In the genomic region with DNA sequence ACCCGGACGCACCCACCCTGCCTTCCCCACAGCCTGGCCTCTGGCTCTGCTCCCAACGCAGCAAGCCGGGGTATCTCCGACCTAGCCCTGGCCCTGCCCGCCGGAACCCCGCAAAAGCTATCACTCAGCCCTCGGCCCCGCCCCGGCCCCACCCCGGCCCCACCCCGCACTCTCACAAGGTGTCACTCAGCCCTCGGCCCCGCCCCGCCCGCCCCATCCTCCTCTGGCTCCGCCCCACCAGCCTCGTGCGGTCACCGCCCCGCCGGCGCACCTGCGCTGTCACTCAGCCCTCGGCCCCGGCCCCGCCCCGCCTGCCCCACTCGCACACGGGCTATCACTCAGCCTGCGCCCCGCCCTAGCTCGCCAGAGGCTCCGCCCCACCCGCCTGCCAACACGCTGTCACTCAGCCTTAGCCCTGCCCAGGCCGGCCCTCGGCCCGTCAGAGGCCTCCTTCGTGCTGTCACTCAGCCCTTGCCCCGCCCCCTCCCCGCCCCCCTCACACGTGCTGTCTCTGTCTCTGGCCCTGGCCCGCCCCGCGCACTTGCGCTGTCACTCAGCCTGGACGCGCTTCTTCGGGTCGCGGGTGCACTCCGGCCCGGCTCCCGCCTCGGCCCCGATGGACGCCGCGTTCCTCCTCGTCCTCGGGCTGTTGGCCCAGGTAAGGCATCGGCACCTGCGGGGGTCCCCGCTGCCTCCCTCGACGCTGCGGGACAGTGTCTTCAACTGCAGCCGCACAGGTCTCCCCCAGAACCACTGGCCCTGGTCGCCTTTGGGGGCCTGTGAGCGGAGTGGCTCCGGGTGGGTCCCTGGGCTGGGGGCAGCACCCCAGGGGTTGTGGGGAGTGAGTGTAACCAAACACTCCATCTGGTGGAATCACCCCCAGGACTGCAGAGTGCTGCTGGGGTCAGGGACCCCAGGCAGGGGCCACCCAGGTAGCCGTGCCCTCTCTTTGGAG, we compare ENCODE assay signal across 7 cellular contexts. TPM values are rescaled to one million over a fixed set of nuclear protein-coding genes. Genes with fewer than 3 reads are reported as not detected.
DNase-seq lines count a peak whose midpoint lies in the region; ATAC-seq, FAIRE-seq and TF ChIP-seq lines count a peak whose summit lies in the region.

A gene with protein sequence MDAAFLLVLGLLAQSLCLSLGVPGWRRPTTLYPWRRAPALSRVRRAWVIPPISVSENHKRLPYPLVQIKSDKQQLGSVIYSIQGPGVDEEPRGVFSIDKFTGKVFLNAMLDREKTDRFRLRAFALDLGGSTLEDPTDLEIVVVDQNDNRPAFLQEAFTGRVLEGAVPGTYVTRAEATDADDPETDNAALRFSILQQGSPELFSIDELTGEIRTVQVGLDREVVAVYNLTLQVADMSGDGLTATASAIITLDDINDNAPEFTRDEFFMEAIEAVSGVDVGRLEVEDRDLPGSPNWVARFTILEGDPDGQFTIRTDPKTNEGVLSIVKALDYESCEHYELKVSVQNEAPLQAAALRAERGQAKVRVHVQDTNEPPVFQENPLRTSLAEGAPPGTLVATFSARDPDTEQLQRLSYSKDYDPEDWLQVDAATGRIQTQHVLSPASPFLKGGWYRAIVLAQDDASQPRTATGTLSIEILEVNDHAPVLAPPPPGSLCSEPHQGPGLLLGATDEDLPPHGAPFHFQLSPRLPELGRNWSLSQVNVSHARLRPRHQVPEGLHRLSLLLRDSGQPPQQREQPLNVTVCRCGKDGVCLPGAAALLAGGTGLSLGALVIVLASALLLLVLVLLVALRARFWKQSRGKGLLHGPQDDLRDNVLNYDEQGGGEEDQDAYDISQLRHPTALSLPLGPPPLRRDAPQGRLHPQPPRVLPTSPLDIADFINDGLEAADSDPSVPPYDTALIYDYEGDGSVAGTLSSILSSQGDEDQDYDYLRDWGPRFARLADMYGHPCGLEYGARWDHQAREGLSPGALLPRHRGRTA (plus strand): TSS at position 533 of the 955 bp plus-strand sequence. CDS start 84 bp downstream, at position 617.

- H3K4me1 ChIP-seq in spleen: peaks cover 15 to 82% (median 45%) of the 10 kb centered on the region in 6 donors

- H3K36me3 ChIP-seq in bronchial epithelial cell (ENCODE audit: control insufficient read depth, insufficient read depth, low read length) (no peaks in the 10 kb centered on the region), spleen (no peaks in the 10 kb centered on the region)

- TF ChIP-seq CTCF in WTC11 (IDR thresholded peaks at IDR 0.05): no peak
- TF ChIP-seq CTCF in bronchial epithelial cell (IDR thresholded peaks at IDR 0.05; ENCODE audit: insufficient read depth, low read length, severe bottlenecking): no peak
- peak in 1 of 11 experiments; percentile 11 for TF ChIP-seq CTCF in spleen (IDR thresholded peaks at IDR 0.05 in 8 of 11, conservative IDR thresholded peaks at IDR 0.05 in 3 of 11)

- H3K9me3 Mint-ChIP-seq in WTC11: no peaks in the 10 kb centered on the region

- TF ChIP-seq POLR2A in spleen (IDR thresholded peaks at IDR 0.05): no peak

- DNase-seq in NCI-H2171 treated with DMSO at 0.1 percent for 48 hours (lab: John Stamatoyannopoulos, UW) (peak; percentile 96), WTC11 (ENCODE audit: low spot score) (peak; percentile 99), bronchial epithelial cell (ENCODE audit: low read depth) (peak; percentile 87), iris pigment epithelial cell (ENCODE audit: low read depth) (peak; percentile 88), spleen (peak; percentile 98)

- no peaks in the 10 kb centered on the region for H3K36me3 Mint-ChIP-seq in WTC11

- CTCF ChIA-PET in WTC11 (lab: Charles Lee): interaction anchor here (0.8 to 1.4 kb wide), 15 partner anchors 9 to 677 kb away, joined by 3 to 26 read pairs (median 5); a partner anchor contains a TSS

- ATAC-seq in GM18867 (IDR thresholded peaks at IDR 0.05; ENCODE audit: unreplicated experiment): peak; percentile 80
- ATAC-seq in HG03108 (IDR thresholded peaks at IDR 0.05; ENCODE audit: unreplicated experiment): peak; percentile 71
- peak; percentile 88 for ATAC-seq in WTC11

- no peak for FAIRE-seq in bronchial epithelial cell (lab: Jason Lieb, UNC)

- no peaks in the 10 kb centered on the region for H3K9me3 ChIP-seq in spleen

- H3K27ac Mint-ChIP-seq in WTC11: 0 out of 2 replicates have a peak within 1 kb of the TSS, but pooled peaks have one; percentile 2

- intact Hi-C loops in spleen (cut with DNase I; ENCODE audit: low total_unique reads): no loop called here

- H3K4me3 Mint-ChIP-seq in WTC11: peak within 1 kb of the TSS; percentile 75

- peak within 1 kb of the TSS; percentile 20 for H3K4me3 ChIP-seq in bronchial epithelial cell (ENCODE audit: low read depth, low read length)
- peak within 1 kb of the TSS in 6 of 8 donors; percentile 9 to 63 (median 30) for H3K4me3 ChIP-seq in spleen

- H3K27me3 ChIP-seq in bronchial epithelial cell (ENCODE audit: control insufficient read depth, insufficient read depth, low read length) (peaks cover 5% of the 10 kb centered on the region), spleen (replicated peaks in 1 of 7) (peaks cover 0 to 79% (median 14%) of the 10 kb centered on the region in 7 donors)

- H3K27ac ChIP-seq in spleen: peak within 1 kb of the TSS in 3 of 8 donors; percentile 21 to 45 (median 33)

- 6 to 15% (median 8%) methylated on average over 4 to 74 of the region's 74 CpGs for WGBS in spleen, 5 donors

- POLR2A ChIA-PET in WTC11 (lab: Charles Lee): interaction anchor here (1.3 kb wide), 1 partner anchor 21 kb away, joined by 6 read pairs; no protein-coding TSS in a partner anchor

- H3K4me1 Mint-ChIP-seq in WTC11: peaks cover 14% of the 10 kb centered on the region

- H3K27me3 Mint-ChIP-seq in WTC11 (ENCODE audit: low read depth): peaks cover 6% of the 10 kb centered on the region; the same call in 1 of the 2 replicates

TF ChIP-seq in WTC11, 78 proteins besides CTCF, POLR2A, EP300 and RAD21 (continues in another document):
- TF ChIP-seq, protein P1, sequence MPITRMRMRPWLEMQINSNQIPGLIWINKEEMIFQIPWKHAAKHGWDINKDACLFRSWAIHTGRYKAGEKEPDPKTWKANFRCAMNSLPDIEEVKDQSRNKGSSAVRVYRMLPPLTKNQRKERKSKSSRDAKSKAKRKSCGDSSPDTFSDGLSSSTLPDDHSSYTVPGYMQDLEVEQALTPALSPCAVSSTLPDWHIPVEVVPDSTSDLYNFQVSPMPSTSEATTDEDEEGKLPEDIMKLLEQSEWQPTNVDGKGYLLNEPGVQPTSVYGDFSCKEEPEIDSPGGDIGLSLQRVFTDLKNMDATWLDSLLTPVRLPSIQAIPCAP (CRISPR knock-in tag; IDR thresholded peaks at IDR 0.05): no peak
- TF ChIP-seq ELF4 (CRISPR knock-in tag; IDR thresholded peaks at IDR 0.05; ENCODE audit: low read depth) (no peak), ZNF138 (CRISPR knock-in tag; conservative IDR thresholded peaks at IDR 0.05) (no peak), ZNF416 (CRISPR knock-in tag; IDR thresholded peaks at IDR 0.05) (no peak), CREB1 (CRISPR knock-in tag; IDR thresholded peaks at IDR 0.05) (no peak)
- TF ChIP-seq, protein P2, sequence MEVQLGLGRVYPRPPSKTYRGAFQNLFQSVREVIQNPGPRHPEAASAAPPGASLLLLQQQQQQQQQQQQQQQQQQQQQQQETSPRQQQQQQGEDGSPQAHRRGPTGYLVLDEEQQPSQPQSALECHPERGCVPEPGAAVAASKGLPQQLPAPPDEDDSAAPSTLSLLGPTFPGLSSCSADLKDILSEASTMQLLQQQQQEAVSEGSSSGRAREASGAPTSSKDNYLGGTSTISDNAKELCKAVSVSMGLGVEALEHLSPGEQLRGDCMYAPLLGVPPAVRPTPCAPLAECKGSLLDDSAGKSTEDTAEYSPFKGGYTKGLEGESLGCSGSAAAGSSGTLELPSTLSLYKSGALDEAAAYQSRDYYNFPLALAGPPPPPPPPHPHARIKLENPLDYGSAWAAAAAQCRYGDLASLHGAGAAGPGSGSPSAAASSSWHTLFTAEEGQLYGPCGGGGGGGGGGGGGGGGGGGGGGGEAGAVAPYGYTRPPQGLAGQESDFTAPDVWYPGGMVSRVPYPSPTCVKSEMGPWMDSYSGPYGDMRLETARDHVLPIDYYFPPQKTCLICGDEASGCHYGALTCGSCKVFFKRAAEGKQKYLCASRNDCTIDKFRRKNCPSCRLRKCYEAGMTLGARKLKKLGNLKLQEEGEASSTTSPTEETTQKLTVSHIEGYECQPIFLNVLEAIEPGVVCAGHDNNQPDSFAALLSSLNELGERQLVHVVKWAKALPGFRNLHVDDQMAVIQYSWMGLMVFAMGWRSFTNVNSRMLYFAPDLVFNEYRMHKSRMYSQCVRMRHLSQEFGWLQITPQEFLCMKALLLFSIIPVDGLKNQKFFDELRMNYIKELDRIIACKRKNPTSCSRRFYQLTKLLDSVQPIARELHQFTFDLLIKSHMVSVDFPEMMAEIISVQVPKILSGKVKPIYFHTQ (CRISPR knock-in tag; IDR thresholded peaks at IDR 0.05): no peak
- TF ChIP-seq, protein P3, sequence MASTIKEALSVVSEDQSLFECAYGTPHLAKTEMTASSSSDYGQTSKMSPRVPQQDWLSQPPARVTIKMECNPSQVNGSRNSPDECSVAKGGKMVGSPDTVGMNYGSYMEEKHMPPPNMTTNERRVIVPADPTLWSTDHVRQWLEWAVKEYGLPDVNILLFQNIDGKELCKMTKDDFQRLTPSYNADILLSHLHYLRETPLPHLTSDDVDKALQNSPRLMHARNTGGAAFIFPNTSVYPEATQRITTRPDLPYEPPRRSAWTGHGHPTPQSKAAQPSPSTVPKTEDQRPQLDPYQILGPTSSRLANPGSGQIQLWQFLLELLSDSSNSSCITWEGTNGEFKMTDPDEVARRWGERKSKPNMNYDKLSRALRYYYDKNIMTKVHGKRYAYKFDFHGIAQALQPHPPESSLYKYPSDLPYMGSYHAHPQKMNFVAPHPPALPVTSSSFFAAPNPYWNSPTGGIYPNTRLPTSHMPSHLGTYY (CRISPR knock-in tag; IDR thresholded peaks at IDR 0.05): no peak
- TF ChIP-seq, protein P4, sequence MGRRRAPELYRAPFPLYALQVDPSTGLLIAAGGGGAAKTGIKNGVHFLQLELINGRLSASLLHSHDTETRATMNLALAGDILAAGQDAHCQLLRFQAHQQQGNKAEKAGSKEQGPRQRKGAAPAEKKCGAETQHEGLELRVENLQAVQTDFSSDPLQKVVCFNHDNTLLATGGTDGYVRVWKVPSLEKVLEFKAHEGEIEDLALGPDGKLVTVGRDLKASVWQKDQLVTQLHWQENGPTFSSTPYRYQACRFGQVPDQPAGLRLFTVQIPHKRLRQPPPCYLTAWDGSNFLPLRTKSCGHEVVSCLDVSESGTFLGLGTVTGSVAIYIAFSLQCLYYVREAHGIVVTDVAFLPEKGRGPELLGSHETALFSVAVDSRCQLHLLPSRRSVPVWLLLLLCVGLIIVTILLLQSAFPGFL (CRISPR knock-in tag; IDR thresholded peaks at IDR 0.05; ENCODE audit: borderline replicate concordance): 0 out of 2 replicates have a peak, but pooled peaks have one; percentile 30
- TF ChIP-seq, protein P5, sequence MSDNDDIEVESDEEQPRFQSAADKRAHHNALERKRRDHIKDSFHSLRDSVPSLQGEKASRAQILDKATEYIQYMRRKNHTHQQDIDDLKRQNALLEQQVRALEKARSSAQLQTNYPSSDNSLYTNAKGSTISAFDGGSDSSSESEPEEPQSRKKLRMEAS (CRISPR knock-in tag; IDR thresholded peaks at IDR 0.05): no peak; the same call in 1 of the 2 replicates

RNA-seq across cellular contexts. Expression of the gene that starts here (rescaled TPM):
- total RNA-seq in WTC11 (2021): 0.41 to 0.76 TPM (median 0.46 TPM) in 3 replicates
- under 0.01 TPM in 2 replicates for total RNA-seq in bronchial epithelial cell
- 1 to 10 TPM in 5 of 7 donors, under 1 TPM in 2; 0.74 to 7.4 (median 1.5) TPM for total RNA-seq in spleen
- 1 to 10 TPM in 1 of 3 donors, under 1 TPM in 2; 0.14 to 1.1 (median 0.57) TPM for polyA plus RNA-seq in spleen

Comparison
In these comparisons a context has a peak if more than half of its experiments do, and no peak if none do; other contexts are left out.
1. Peak in DNase-seq and ATAC-seq in WTC11; RNA of the gene not detected or under 1 TPM.
2. Peak in DNase-seq and H3K4me3 ChIP-seq in bronchial epithelial cell; RNA of the gene not detected or under 1 TPM.